ENCODE assay signal across 11 cellular contexts in the genomic region with DNA sequence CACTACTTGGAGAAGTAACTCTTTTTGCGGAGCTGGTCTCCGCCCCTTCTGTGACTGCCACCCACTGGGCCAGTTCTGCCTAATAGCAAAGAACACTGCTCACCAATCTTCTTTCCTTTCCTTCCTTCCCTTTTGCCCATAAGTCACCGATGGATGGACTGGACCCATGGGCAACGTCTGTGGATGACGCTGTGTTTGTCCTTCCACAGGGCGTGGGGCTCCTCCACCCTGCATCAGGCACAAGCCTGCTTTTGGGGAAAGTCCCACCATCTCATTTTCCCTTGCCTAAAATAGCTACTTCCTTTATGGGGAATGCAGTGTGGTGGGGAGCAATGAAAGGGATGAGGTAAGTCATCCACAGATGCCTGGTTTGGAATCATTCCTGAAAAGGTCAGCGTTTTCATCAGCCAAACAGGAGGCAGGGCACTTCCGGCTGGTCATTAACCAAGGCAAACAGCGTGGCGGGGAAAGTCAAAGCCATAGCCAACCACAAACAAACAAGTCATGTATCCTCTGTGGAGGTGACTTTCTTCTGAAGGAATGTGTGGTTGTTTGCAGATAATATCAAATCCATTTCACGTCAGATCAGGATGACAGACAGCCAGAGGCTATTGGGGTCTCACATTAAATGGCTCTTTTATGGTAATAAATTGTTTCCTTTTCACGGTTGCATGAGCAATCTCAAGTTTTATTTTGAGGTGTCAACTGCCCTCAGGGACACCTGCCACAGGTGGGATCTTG. TPM values are rescaled to one million over a fixed set of nuclear protein-coding genes. Genes with fewer than 3 reads are reported as not detected.
DNase-seq lines count a peak whose midpoint lies in the region; ATAC-seq and TF ChIP-seq lines count a peak whose summit lies in the region.
"Had no signal": no experiment of that assay in that cellular context is flagged by ENCODE, and none has a peak within 500 bp of the region (broad histone marks: within the 10 kb centered on the region; RNA-seq: fewer than 3 reads in every experiment).

No MANE protein-coding gene starts in this region.

- no peak overlapping the region for H2BK15ac ChIP-seq in mesendoderm (replicated peaks; ENCODE audit: low read depth)

- no peak overlapping the region for H2BK120ac ChIP-seq in mesendoderm (ENCODE audit: low read depth, low read length)

- no peaks in the 10 kb centered on the region for H3K9me3 Mint-ChIP-seq in CD4-positive, alpha-beta T cell
- H3K9me3 Mint-ChIP-seq: activated CD4-positive, alpha-beta memory T cell treated with anti-CD3 and anti-CD28 coated beads, Interleukin-2, amount 10 ng/mL, durations not matched to agents 7 days and 5 days had no signal

- TF ChIP-seq CTCF in mammary epithelial cell (conservative IDR thresholded peaks at IDR 0.05 in 1 of 2, IDR thresholded peaks at IDR 0.05 in 1 of 2; ENCODE audit: extremely low read depth in 1 of 2, insufficient read depth in 1 of 2, low read depth in 1 of 2, low read length in 2 of 2), result no peak
- TF ChIP-seq CTCF in CD4-positive, alpha-beta T cell (IDR thresholded peaks at IDR 0.05), result no peak

- CTCF ChIA-PET in mammary epithelial cell (lab: Charles Lee; ENCODE audit: low non-redundant PET), result no interaction called here
- CTCF ChIA-PET in CD4-positive, alpha-beta T cell (lab: Charles Lee), result no interaction called here

- no peaks in the 10 kb centered on the region for H3K27me3 Mint-ChIP-seq in CD4-positive, alpha-beta T cell
- H3K27me3 Mint-ChIP-seq: stimulated activated naive CD8-positive, alpha-beta T cell treated with anti-CD3 and anti-CD28 coated beads, Interleukin-15, Interleukin-2, amounts not matched to agents 100 ng/mL and 50 ng/mL, for 24 hours had no signal

- H3K4me1 ChIP-seq in mammary epithelial cell (ENCODE audit: insufficient read depth, low read length), result peaks cover 10% of the 10 kb centered on the region
- peaks cover 5% of the 10 kb centered on the region for H3K4me1 ChIP-seq in mesendoderm (ENCODE audit: control insufficient read depth, low read depth, low read length)

- H2AFZ ChIP-seq in mammary epithelial cell (ENCODE audit: low read depth, low read length), result no peak overlapping the region

- H3K4me1 Mint-ChIP-seq in CD4-positive, alpha-beta T cell (ENCODE audit: low read depth), result no peaks in the 10 kb centered on the region
- H3K4me1 Mint-ChIP-seq: activated CD4-positive, alpha-beta memory T cell treated with anti-CD3 and anti-CD28 coated beads, Interleukin-2, amount 10 ng/mL, durations not matched to agents 7 days and 5 days had no signal

- POLR2A ChIA-PET in CD4-positive, alpha-beta T cell (lab: Charles Lee), result no interaction called here

- H3K4me2 ChIP-seq in mammary epithelial cell (ENCODE audit: insufficient read depth, low read depth, low read length) (no peak overlapping the region), mesendoderm (ENCODE audit: low read length) (no peak overlapping the region)

- no peak overlapping the region for H4K8ac ChIP-seq in mesendoderm (ENCODE audit: low read depth, low read length)

- H3K4ac ChIP-seq in mesendoderm (ENCODE audit: low read depth, low read length), result no peak overlapping the region

- no TSS peak for BruUV-seq in mammary epithelial cell (replicated peaks; lab: Mats Ljungman, UMichigan)

- no peak for ATAC-seq in GM21528 (IDR thresholded peaks at IDR 0.05; ENCODE audit: low FRiP score, unreplicated experiment)
- ATAC-seq in CD4-positive, alpha-beta T cell (ENCODE audit: poor library complexity), result no peak
- no peak for ATAC-seq in GM21515 (IDR thresholded peaks at IDR 0.05; ENCODE audit: unreplicated experiment)
- ATAC-seq in GM21786 (IDR thresholded peaks at IDR 0.05; ENCODE audit: unreplicated experiment), result no peak

- H3K18ac ChIP-seq in mesendoderm (ENCODE audit: low read length), result no peak overlapping the region

- H3K4me3 ChIP-seq in mammary epithelial cell (replicated peaks in 1 of 3; ENCODE audit: insufficient read depth in 1 of 3, low read depth in 2 of 3, low read length in 3 of 3), result no peak overlapping the region
- no peak overlapping the region for H3K4me3 ChIP-seq in mesendoderm (ENCODE audit: low read length)

- H4K20me1 ChIP-seq in mammary epithelial cell (ENCODE audit: insufficient read depth, low read length), result no peaks in the 10 kb centered on the region

- WGBS in mammary epithelial cell (ENCODE audit: low coverage, missing lambda C conversion rate), result 48% methylated on average over 11 of the region's 12 CpGs
- no CpG with 5 or more reads among the region's 12 CpGs for WGBS in mesendoderm (ENCODE audit: extremely low coverage, insufficient coverage, low lambda C conversion rate)

- H3K36me3 ChIP-seq in mammary epithelial cell (ENCODE audit: insufficient read depth, low read length), result no peaks in the 10 kb centered on the region
- no peaks in the 10 kb centered on the region for H3K36me3 ChIP-seq in mesendoderm (ENCODE audit: control insufficient read depth, insufficient read depth, low read length)

- in situ Hi-C loops in mammary epithelial cell (cut with MboI; ENCODE audit: low sequenced_read_pairs in 2 of 2), result no loop called here

- H3K36me3 Mint-ChIP-seq in CD4-positive, alpha-beta T cell (ENCODE audit: low read depth), result no peaks in the 10 kb centered on the region

- H2BK5ac ChIP-seq in mesendoderm (ENCODE audit: low read length), result no peak overlapping the region

- H3K79me2 ChIP-seq in mammary epithelial cell (ENCODE audit: insufficient read depth, low read length), result no peaks in the 10 kb centered on the region
- no peaks in the 10 kb centered on the region for H3K79me2 ChIP-seq in mesendoderm (ENCODE audit: control insufficient read depth, insufficient read depth, low read length)

- intact Hi-C loops in mammary epithelial cell (cut with micrococcal nuclease), result no loop called here
- intact Hi-C loops in CD4-positive, alpha-beta T cell (cut with DNase I, micrococcal nuclease), result no loop called here

- no peak overlapping the region for H3K27ac Mint-ChIP-seq in CD4-positive, alpha-beta T cell
- H3K27ac Mint-ChIP-seq: activated CD4-positive, alpha-beta memory T cell treated with anti-CD3 and anti-CD28 coated beads, Interleukin-2, amount 10 ng/mL, durations not matched to agents 7 days and 5 days had no signal

- DNase-seq in AG08396 (ENCODE audit: low spot score), result peak; percentile 88
- peak; percentile 91 for DNase-seq in HuH-7.5 (ENCODE audit: low spot score)
- DNase-seq in mammary epithelial cell, result peak; percentile 82
- DNase-seq in mesendoderm, result peak; percentile 77
- DNase-seq in CD4-positive, alpha-beta T cell, result no peak
- DNase-seq: activated CD4-positive, alpha-beta memory T cell treated with anti-CD3 and anti-CD28 coated beads, Interleukin-2, amount 10 ng/mL, durations not matched to agents 7 days and 5 days had no signal

- no peak overlapping the region for H2AK5ac ChIP-seq in mesendoderm (ENCODE audit: low read length)

- no peaks in the 10 kb centered on the region for H3K79me1 ChIP-seq in mesendoderm (ENCODE audit: low read length)

- H3K9me3 ChIP-seq in mammary epithelial cell (replicated peaks; ENCODE audit: insufficient read depth, low read length), result no peaks in the 10 kb centered on the region
- H3K9me3 ChIP-seq in CD4-positive, alpha-beta T cell (ENCODE audit: control insufficient read depth, low read length), result no peaks in the 10 kb centered on the region

- no peak overlapping the region for H3K27ac ChIP-seq in mammary epithelial cell (ENCODE audit: insufficient read depth, low read depth, low read length)
- no peak overlapping the region for H3K27ac ChIP-seq in mesendoderm (ENCODE audit: low read depth, low read length)
- no peak overlapping the region for H3K27ac ChIP-seq in CD4-positive, alpha-beta T cell (ENCODE audit: low read depth, low read length)
- H3K27ac ChIP-seq: HL-60 had no signal

- dilution Hi-C loops in mammary epithelial cell (cut with HindIII; ENCODE audit: low sequenced_read_pairs), result no loop called here

- no peak overlapping the region for H3K23ac ChIP-seq in mesendoderm (ENCODE audit: low read length)

- H3K4me3 Mint-ChIP-seq in CD4-positive, alpha-beta T cell, result no peak overlapping the region
- H3K4me3 Mint-ChIP-seq: activated CD4-positive, alpha-beta memory T cell treated with anti-CD3 and anti-CD28 coated beads, Interleukin-2, amount 10 ng/mL, durations not matched to agents 7 days and 5 days; stimulated activated naive CD8-positive, alpha-beta T cell treated with anti-CD3 and anti-CD28 coated beads, Interleukin-15, Interleukin-2, amounts not matched to agents 100 ng/mL and 50 ng/mL, for 24 hours had no signal

- H3K27me3 ChIP-seq in mammary epithelial cell (ENCODE audit: insufficient read depth, low read length) (no peaks in the 10 kb centered on the region), mesendoderm (ENCODE audit: insufficient read depth, low read length, poor library complexity) (no peaks in the 10 kb centered on the region)
- H3K27me3 ChIP-seq in CD4-positive, alpha-beta T cell (ENCODE audit: control insufficient read depth, insufficient read depth, low read length), result no peaks in the 10 kb centered on the region

- no peak overlapping the region for H3K56ac ChIP-seq in mesendoderm (ENCODE audit: low read length)

- H3K9ac ChIP-seq in mammary epithelial cell (ENCODE audit: insufficient read depth, low read length) (no peak overlapping the region), mesendoderm (ENCODE audit: low read length) (no peak overlapping the region)

- no peak overlapping the region for H4K5ac ChIP-seq in mesendoderm (ENCODE audit: low read length)

RNA-seq across cellular contexts. Expression of gene MED9, which starts 30.7 kb away (rescaled TPM):
- total RNA-seq in mammary epithelial cell, result 10 to 100 TPM; 13.9 to 18.8 TPM
- polyA plus RNA-seq in mammary epithelial cell, result 13.6 TPM
- 4.2 TPM for polyA minus RNA-seq in mammary epithelial cell
- 10.7 TPM for polyA plus RNA-seq in mesendoderm (2013, experiment 1 of 2)
- polyA plus RNA-seq in mesendoderm (2013, experiment 2 of 2), result 10.9 TPM
- total RNA-seq in CD4-positive, alpha-beta T cell, result 10 to 100 TPM; 27.0 to 27.9 TPM

RNA-seq across cellular contexts. Expression of gene RASD1, which starts 50.1 kb away (rescaled TPM):
- total RNA-seq in mammary epithelial cell, result 1 to 10 TPM in 1 of 2 donors, not detected in 1; 1.8 TPM
- polyA plus RNA-seq in mammary epithelial cell, result not detected
- polyA minus RNA-seq in mammary epithelial cell, result not detected
- 0.77 TPM for polyA plus RNA-seq in mesendoderm (2013, experiment 1 of 2)
- 0.66 TPM for polyA plus RNA-seq in mesendoderm (2013, experiment 2 of 2)
- total RNA-seq in CD4-positive, alpha-beta T cell, result 1 to 10 TPM; 1.8 to 2.0 TPM

Comparison
In these comparisons a context has a peak if more than half of its experiments do, and no peak if none do; other contexts are left out.
1. DNase-seq: peak in AG08396 (single experiment), HuH-7.5 (single experiment), mammary epithelial cell (single experiment) and mesendoderm (single experiment); none in CD4-positive, alpha-beta T cell (0 of 10).